24 cellular contexts compared by ENCODE assay signal in the genomic region with DNA sequence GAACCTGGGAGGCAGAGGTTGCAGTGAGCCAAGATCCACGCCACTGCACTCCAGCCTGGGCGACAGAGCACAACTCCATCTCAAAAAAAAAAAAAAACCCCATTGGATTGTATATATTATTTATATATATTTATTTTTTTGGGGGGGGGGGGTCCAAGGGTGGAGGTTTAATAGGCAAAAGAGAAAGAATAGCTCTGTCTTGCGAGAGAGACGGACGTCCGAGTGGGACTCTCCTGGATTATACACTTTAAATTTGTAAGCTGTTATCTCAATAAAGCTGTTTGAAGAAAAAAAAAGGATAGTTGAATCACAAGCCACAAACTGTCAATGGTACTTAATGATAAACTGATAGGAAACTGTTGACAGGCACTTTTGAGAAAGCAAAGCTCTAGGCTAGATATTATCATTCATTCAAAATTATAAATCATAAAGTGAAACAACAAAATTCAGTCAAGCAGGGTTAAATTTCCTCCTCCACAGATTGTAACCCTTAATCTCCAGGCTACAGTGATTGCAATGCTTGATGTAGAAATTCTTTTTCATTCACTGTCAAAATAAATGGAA.
"Had no signal": no experiment of that assay in that cellular context is flagged by ENCODE, and none has a peak within 500 bp of the region (broad histone marks: within the 10 kb centered on the region; RNA-seq: fewer than 3 reads in every experiment).

No MANE protein-coding gene starts in this region.

- ATAC-seq: activated CD4-positive, alpha-beta T cell treated with anti-CD3 and anti-CD28 coated beads for 36 hours; gastrocnemius medialis; mucosa of descending colon had no signal

- DNase-seq: activated CD4-positive, alpha-beta T cell treated with anti-CD3 and anti-CD28 coated beads for 36 hours; activated CD4-positive, CD25-positive, alpha-beta regulatory T cell; activated gamma-delta T cell; anterior cingulate cortex; colonic mucosa; effector memory CD4-positive, alpha-beta T cell; gastrocnemius medialis; glutamatergic neuron; islet precursor cell; left ventricle myocardium inferior; mesendoderm; mucosa of descending colon; nephron progenitor cell; ovary; retina; SK-N-SH; stimulated activated CD4-positive, alpha-beta T cell treated with anti-CD3 and anti-CD28 coated beads, Interleukin-2, amount 100 ng/mL, for 24 hours; stimulated activated naive CD4-positive, alpha-beta T cell treated with Interleukin-2 at 50 U/mL for 16 hours; SW 1271; testis; transverse colon had no signal

- H3K4me3 Mint-ChIP-seq: activated CD4-positive, alpha-beta T cell treated with anti-CD3 and anti-CD28 coated beads for 36 hours; activated naive CD8-positive, alpha-beta T cell; nephron progenitor cell; T-helper 1 cell treated with Interleukin-12 subunit alpha and Interleukin-12 subunit beta and Interleukin-4 antibody, amounts not matched to agents 30 μg/mL and 1 μg/mL, for 36 hours had no signal

- H3K9me3 Mint-ChIP-seq: nephron progenitor cell; T-helper 1 cell treated with Interleukin-12 subunit alpha and Interleukin-12 subunit beta and Interleukin-4 antibody, amounts not matched to agents 30 μg/mL and 1 μg/mL, for 36 hours had no signal

- H3K4me1 Mint-ChIP-seq: nephron progenitor cell had no signal

- H3K27ac ChIP-seq: colonic mucosa, gastrocnemius medialis, left ventricle myocardium inferior, ovary, prostate gland, testis, transverse colon had no signal

- H3K27me3 Mint-ChIP-seq: activated CD4-positive, alpha-beta T cell treated with anti-CD3 and anti-CD28 coated beads for 36 hours; activated naive CD8-positive, alpha-beta T cell had no signal

- H3K27ac Mint-ChIP-seq: activated CD4-positive, alpha-beta T cell treated with anti-CD3 and anti-CD28 coated beads for 36 hours; nephron progenitor cell had no signal
